ENCODE assay signal across 9 cellular contexts in the genomic region with DNA sequence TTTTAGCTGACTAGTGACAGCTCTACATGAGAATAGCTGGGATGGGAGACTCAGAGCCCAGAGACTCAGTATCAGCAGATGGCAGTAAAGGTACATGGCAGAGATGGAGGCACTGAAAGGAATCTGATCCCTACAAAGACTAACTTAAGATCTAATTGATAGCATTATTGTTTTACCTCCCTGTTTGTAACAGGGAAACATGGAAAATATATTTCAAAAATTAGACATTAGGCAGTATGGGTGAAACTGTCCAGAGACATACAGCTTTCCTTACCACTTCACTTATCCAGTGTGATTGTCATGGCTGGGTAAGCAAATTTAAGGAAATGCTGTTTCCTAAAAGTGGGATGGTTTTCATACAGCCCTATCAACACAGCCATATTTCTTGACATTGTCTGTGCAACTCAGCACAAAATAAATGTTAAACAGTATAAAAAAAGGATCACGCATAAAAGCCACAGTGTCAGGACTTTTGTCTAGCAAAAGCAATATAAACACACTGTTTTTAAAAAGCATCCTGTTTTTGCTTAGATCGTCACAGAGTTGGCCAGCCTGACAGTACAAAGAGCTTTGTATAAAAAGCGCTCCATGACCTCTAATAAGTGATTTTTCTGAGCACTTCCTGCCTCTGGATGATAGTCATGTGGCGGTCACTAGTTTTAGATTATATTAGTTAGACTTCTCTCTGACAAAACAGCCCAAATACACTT.
DNase-seq lines count a peak whose midpoint lies in the region; ATAC-seq and TF ChIP-seq lines count a peak whose summit lies in the region.
"Had no signal": no experiment of that assay in that cellular context is flagged by ENCODE, and none has a peak within 500 bp of the region (broad histone marks: within the 10 kb centered on the region; RNA-seq: fewer than 3 reads in every experiment).

No MANE protein-coding gene starts in this region.

- POLR2A ChIA-PET in PC-3 (lab: Charles Lee; ENCODE audit: unreplicated experiment) = no interaction called here
- POLR2A ChIA-PET in naive thymus-derived CD8-positive, alpha-beta T cell (lab: Charles Lee) = no interaction called here

- no peak overlapping the region for H3K9ac ChIP-seq in PC-3 (ENCODE audit: low read length)

- no peaks in the 10 kb centered on the region for H3F3A ChIP-seq in PC-3 (ENCODE audit: low read length, unreplicated experiment)

- H3K4me2 ChIP-seq in PC-3 (ENCODE audit: low read length) = no peak overlapping the region

- no peaks in the 10 kb centered on the region for H3K79me2 ChIP-seq in PC-3 (ENCODE audit: low read length)

- intact Hi-C loops in PC-3 (cut with micrococcal nuclease) = loop anchor here (1.0 to 10.0 kb wide), 7 partner anchors 72 to 825 kb away; no protein-coding TSS in a partner anchor

- no peaks in the 10 kb centered on the region for H3K4me1 Mint-ChIP-seq in naive thymus-derived CD8-positive, alpha-beta T cell
- H3K4me1 Mint-ChIP-seq in stimulated activated memory B cell treated with anti-CD40 and anti-IgM and Interleukin-4, amounts not matched to agents 10 μg/mL and 1 μg/mL and 100 μg/mL, for 72 hours = no peaks in the 10 kb centered on the region
- no peaks in the 10 kb centered on the region for H3K4me1 Mint-ChIP-seq in activated T-cell treated with anti-CD3 and anti-CD28 coated beads, Interleukin-2, amount 50 U/mL, for 72 hours (ENCODE audit: low read depth)

- no peaks in the 10 kb centered on the region for H3K36me3 Mint-ChIP-seq in naive thymus-derived CD8-positive, alpha-beta T cell
- no peaks in the 10 kb centered on the region for H3K36me3 Mint-ChIP-seq in stimulated activated memory B cell treated with anti-CD40 and anti-IgM and Interleukin-4, amounts not matched to agents 10 μg/mL and 1 μg/mL and 100 μg/mL, for 72 hours
- H3K36me3 Mint-ChIP-seq in activated T-cell treated with anti-CD3 and anti-CD28 coated beads, Interleukin-2, amount 50 U/mL, for 72 hours (ENCODE audit: insufficient read depth in 2 of 2) = peaks cover 0 to 1% of the 10 kb centered on the region in 2 donors

- CTCF ChIA-PET in PC-3 (lab: Charles Lee) = interaction anchor here (0.6 to 1.5 kb wide), 3 partner anchors 268 to 721 kb away, joined by 3 to 11 read pairs (median 5); no protein-coding TSS in a partner anchor

- H3K4me3 Mint-ChIP-seq in naive thymus-derived CD8-positive, alpha-beta T cell = no peak overlapping the region
- no peak overlapping the region for H3K4me3 Mint-ChIP-seq in stimulated activated memory B cell treated with anti-CD40 and anti-IgM and Interleukin-4, amounts not matched to agents 10 μg/mL and 1 μg/mL and 100 μg/mL, for 72 hours
- no peak overlapping the region for H3K4me3 Mint-ChIP-seq in activated T-cell treated with anti-CD3 and anti-CD28 coated beads, Interleukin-2, amount 50 U/mL, for 72 hours
- H3K4me3 Mint-ChIP-seq: dendritic cell treated with granulocyte-macrophage colony-stimulating factor and Interleukin-4, amounts not matched to agents 40 ng/mL and 50 ng/mL, for 4 days had no signal

- no peaks in the 10 kb centered on the region for H3K27me3 ChIP-seq in PC-3 (ENCODE audit: low read length)

- H3K9me3 Mint-ChIP-seq in naive thymus-derived CD8-positive, alpha-beta T cell = peaks cover 3 to 20% (median 6%) of the 10 kb centered on the region in 9 donors
- H3K9me3 Mint-ChIP-seq in stimulated activated memory B cell treated with anti-CD40 and anti-IgM and Interleukin-4, amounts not matched to agents 10 μg/mL and 1 μg/mL and 100 μg/mL, for 72 hours = peaks cover 3% of the 10 kb centered on the region
- H3K9me3 Mint-ChIP-seq in activated T-cell treated with anti-CD3 and anti-CD28 coated beads, Interleukin-2, amount 50 U/mL, for 72 hours = peaks cover 5 to 7% of the 10 kb centered on the region in 2 donors

- H4K20me1 ChIP-seq in PC-3 (ENCODE audit: low read length) = no peaks in the 10 kb centered on the region

- ATAC-seq in HG02798 (IDR thresholded peaks at IDR 0.05; ENCODE audit: poor library complexity, unreplicated experiment) (peak; percentile 62), PC-3 (peak; percentile 94)
- ATAC-seq in naive thymus-derived CD8-positive, alpha-beta T cell = no peak
- ATAC-seq in stimulated activated memory B cell treated with anti-CD40 and anti-IgM and Interleukin-4, amounts not matched to agents 10 μg/mL and 1 μg/mL and 100 μg/mL, for 72 hours = no peak
- no peak for ATAC-seq in activated T-cell treated with anti-CD3 and anti-CD28 coated beads, Interleukin-2, amount 50 U/mL, for 72 hours (replicated peaks in 1 of 2)

- no peaks in the 10 kb centered on the region for H3K9me3 ChIP-seq in PC-3 (ENCODE audit: low read length)

- TF ChIP-seq CTCF in PC-3 (conservative IDR thresholded peaks at IDR 0.05; ENCODE audit: low read depth, low read length) = peak; percentile 83

- DNase-seq in Ammon's horn (ENCODE audit: low spot score) = peak; percentile 86
- peak; percentile 73 for DNase-seq in PC-3
- DNase-seq in fibroblast of the conjunctiva (ENCODE audit: low read depth) = peak; percentile 27
- peak; percentile 49 for DNase-seq in putamen (ENCODE audit: low spot score)
- DNase-seq in naive thymus-derived CD8-positive, alpha-beta T cell = no peak
- DNase-seq in activated T-cell treated with anti-CD3 and anti-CD28 coated beads, Interleukin-2, amount 50 U/mL, for 72 hours = no peak

- no TSS peak for BruUV-seq in PC-3 (replicated peaks; lab: Mats Ljungman, UMichigan)

- H3K27me3 Mint-ChIP-seq in naive thymus-derived CD8-positive, alpha-beta T cell = peaks cover 0 to 4% (median 0%) of the 10 kb centered on the region in 5 donors
- no peaks in the 10 kb centered on the region for H3K27me3 Mint-ChIP-seq in stimulated activated memory B cell treated with anti-CD40 and anti-IgM and Interleukin-4, amounts not matched to agents 10 μg/mL and 1 μg/mL and 100 μg/mL, for 72 hours
- no peaks in the 10 kb centered on the region for H3K27me3 Mint-ChIP-seq in activated T-cell treated with anti-CD3 and anti-CD28 coated beads, Interleukin-2, amount 50 U/mL, for 72 hours (ENCODE audit: low read depth)
- H3K27me3 Mint-ChIP-seq: dendritic cell treated with granulocyte-macrophage colony-stimulating factor and Interleukin-4, amounts not matched to agents 40 ng/mL and 50 ng/mL, for 4 days had no signal

- peaks cover 4% of the 10 kb centered on the region; the same call in 1 of the 2 replicates for H3K4me1 ChIP-seq in PC-3 (ENCODE audit: insufficient read depth, low read length)

- H3K36me3 ChIP-seq in PC-3 (ENCODE audit: low read depth, low read length) = no peaks in the 10 kb centered on the region

- no peak overlapping the region for H3K27ac ChIP-seq in PC-3 (ENCODE audit: low read length)

- H2AFZ ChIP-seq in PC-3 (ENCODE audit: low read length) = 0 out of 2 replicates have a peak overlapping the region, but pooled peaks have one; percentile 7

- no peak overlapping the region for H3K27ac Mint-ChIP-seq in naive thymus-derived CD8-positive, alpha-beta T cell
- no peak overlapping the region for H3K27ac Mint-ChIP-seq in stimulated activated memory B cell treated with anti-CD40 and anti-IgM and Interleukin-4, amounts not matched to agents 10 μg/mL and 1 μg/mL and 100 μg/mL, for 72 hours
- no peak overlapping the region for H3K27ac Mint-ChIP-seq in activated T-cell treated with anti-CD3 and anti-CD28 coated beads, Interleukin-2, amount 50 U/mL, for 72 hours
- H3K27ac Mint-ChIP-seq: dendritic cell treated with granulocyte-macrophage colony-stimulating factor and Interleukin-4, amounts not matched to agents 40 ng/mL and 50 ng/mL, for 4 days had no signal

- H3K9me2 ChIP-seq in PC-3 (replicated peaks; ENCODE audit: low read length) = no peaks in the 10 kb centered on the region

- no peak overlapping the region for H3K4me3 ChIP-seq in PC-3 (ENCODE audit: low read length)

Comparison
In these comparisons a context has a peak if more than half of its experiments do, and no peak if none do; other contexts are left out.
1. DNase-seq: peak in Ammon's horn (single experiment), PC-3 (single experiment), fibroblast of the conjunctiva (single experiment) and putamen (single experiment); none in naive thymus-derived CD8-positive, alpha-beta T cell (0 of 10) and activated T-cell treated with anti-CD3 and anti-CD28 coated beads, Interleukin-2, amount 50 U/mL, for 72 hours (0 of 2).
2. ATAC-seq: peak in HG02798 (single experiment) and PC-3 (single experiment); none in naive thymus-derived CD8-positive, alpha-beta T cell (0 of 2), stimulated activated memory B cell treated with anti-CD40 and anti-IgM and Interleukin-4, amounts not matched to agents 10 μg/mL and 1 μg/mL and 100 μg/mL, for 72 hours (single experiment) and activated T-cell treated with anti-CD3 and anti-CD28 coated beads, Interleukin-2, amount 50 U/mL, for 72 hours (0 of 2).